8 cellular contexts compared by ENCODE assay signal in genomic region chr4:88006956-88007303, GRCh38. TPM values are rescaled to one million over a fixed set of nuclear protein-coding genes. Genes with fewer than 3 reads are reported as not detected.
DNase-seq lines count a peak whose midpoint lies in the region; ATAC-seq and TF ChIP-seq lines count a peak whose summit lies in the region.

No MANE protein-coding gene starts in this region.

- H2AFZ ChIP-seq in OCI-LY1 (ENCODE audit: low read length): no peak overlapping the region

- no peaks in the 10 kb centered on the region for H3K36me3 ChIP-seq in CD4-positive, CD25-positive, alpha-beta regulatory T cell (ENCODE audit: control insufficient read depth, insufficient read depth, low read length)
- H3K36me3 ChIP-seq in OCI-LY1 (ENCODE audit: insufficient read depth, low read length) (no peaks in the 10 kb centered on the region), endodermal cell (ENCODE audit: control insufficient read depth, insufficient read depth, low read length) (no peaks in the 10 kb centered on the region), neutrophil (no peaks in the 10 kb centered on the region)

- H3K27me3 ChIP-seq in CD4-positive, CD25-positive, alpha-beta regulatory T cell (ENCODE audit: control insufficient read depth, insufficient read depth, low read length): peaks cover 3% of the 10 kb centered on the region
- H3K27me3 ChIP-seq in OCI-LY1 (ENCODE audit: insufficient read depth, low read length): no peaks in the 10 kb centered on the region
- H3K27me3 ChIP-seq in endodermal cell (ENCODE audit: control insufficient read depth, insufficient read depth, low read length, poor library complexity, severe bottlenecking): no peaks in the 10 kb centered on the region
- peaks cover 18% of the 10 kb centered on the region for H3K27me3 ChIP-seq in neutrophil

- DNase-seq in CD4-positive, CD25-positive, alpha-beta regulatory T cell: no peak
- DNase-seq in endodermal cell (peak; percentile 76), A172 (ENCODE audit: low spot score) (no peak), DMS153 (lab: John Stamatoyannopoulos, UW) (no peak), inferior parietal cortex (ENCODE audit: extremely low spot score) (no peak)

- no peaks in the 10 kb centered on the region for H3K9me2 ChIP-seq in OCI-LY1 (ENCODE audit: low read depth, low read length)

- TF ChIP-seq CTCF in OCI-LY1 (IDR thresholded peaks at IDR 0.05; ENCODE audit: low read length): no peak
- no peak for TF ChIP-seq CTCF in endodermal cell (conservative IDR thresholded peaks at IDR 0.05)
- TF ChIP-seq CTCF in neutrophil (IDR thresholded peaks at IDR 0.05): no peak

- no peaks in the 10 kb centered on the region for H3K36me3 Mint-ChIP-seq in CD4-positive, CD25-positive, alpha-beta regulatory T cell
- H3K36me3 Mint-ChIP-seq in endodermal cell (ENCODE audit: low read depth): no peaks in the 10 kb centered on the region

- peaks cover 0 to 2% (median 0%) of the 10 kb centered on the region in 7 donors for H3K9me3 Mint-ChIP-seq in CD4-positive, CD25-positive, alpha-beta regulatory T cell
- H3K9me3 Mint-ChIP-seq in endodermal cell: no peaks in the 10 kb centered on the region

- peak overlapping the region in 2 of 3 donors; percentile 20 to 78 for H3K27ac Mint-ChIP-seq in CD4-positive, CD25-positive, alpha-beta regulatory T cell
- no peak overlapping the region for H3K27ac Mint-ChIP-seq in endodermal cell

- H4K20me1 ChIP-seq in OCI-LY1 (ENCODE audit: insufficient read depth, low read length): no peaks in the 10 kb centered on the region

- H3K9ac ChIP-seq in OCI-LY1 (ENCODE audit: low read length): no peak overlapping the region
- H3K9ac ChIP-seq in endodermal cell (ENCODE audit: extremely low read depth, low read length, poor library complexity, severe bottlenecking): no peak overlapping the region

- 35 to 46% methylated on average over 6 to 10 of the region's 10 CpGs for WGBS in endodermal cell (ENCODE audit: insufficient coverage in 1 of 2, insufficient read length in 1 of 2), 2 experiments

- no peaks in the 10 kb centered on the region for H3F3A ChIP-seq in OCI-LY1 (ENCODE audit: insufficient read depth, low read length)

- H3K4me1 ChIP-seq in CD4-positive, CD25-positive, alpha-beta regulatory T cell (ENCODE audit: control insufficient read depth, insufficient read depth, low read length, poor library complexity, severe bottlenecking): peaks cover 25% of the 10 kb centered on the region
- H3K4me1 ChIP-seq in OCI-LY1 (ENCODE audit: insufficient read depth, low read length, severe bottlenecking): no peaks in the 10 kb centered on the region
- H3K4me1 ChIP-seq in endodermal cell (ENCODE audit: control insufficient read depth, insufficient read depth, low read length): peaks cover 3% of the 10 kb centered on the region
- peaks cover 29 to 35% of the 10 kb centered on the region in 2 experiments for H3K4me1 ChIP-seq in neutrophil (ENCODE audit: control insufficient read depth in 1 of 2, insufficient read depth in 1 of 2, low read depth in 1 of 2, low read length in 1 of 2)

- H3K27ac ChIP-seq in CD4-positive, CD25-positive, alpha-beta regulatory T cell (ENCODE audit: insufficient read depth, low read length, poor library complexity, severe bottlenecking): no peak overlapping the region
- no peak overlapping the region for H3K27ac ChIP-seq in OCI-LY1 (ENCODE audit: low read depth, low read length, poor library complexity, severe bottlenecking)
- H3K27ac ChIP-seq in endodermal cell (ENCODE audit: low read depth, low read length): no peak overlapping the region
- no peak overlapping the region for H3K27ac ChIP-seq in neutrophil

- ATAC-seq in CD4-positive, CD25-positive, alpha-beta regulatory T cell (ENCODE audit: low read depth in 2 of 2): no peak
- no peak for ATAC-seq in HG03280 (IDR thresholded peaks at IDR 0.05; ENCODE audit: unreplicated experiment)

- H3K79me2 ChIP-seq in OCI-LY1 (ENCODE audit: insufficient read depth, low read length): no peaks in the 10 kb centered on the region

- peaks cover 15 to 39% (median 30%) of the 10 kb centered on the region in 4 donors for H3K4me1 Mint-ChIP-seq in CD4-positive, CD25-positive, alpha-beta regulatory T cell
- H3K4me1 Mint-ChIP-seq in endodermal cell: peaks cover 26% of the 10 kb centered on the region

- peak overlapping the region; percentile 27; the same call in 1 of the 2 replicates for H3K4me2 ChIP-seq in OCI-LY1 (ENCODE audit: low read length)

- no peaks in the 10 kb centered on the region for H3K9me3 ChIP-seq in CD4-positive, CD25-positive, alpha-beta regulatory T cell (ENCODE audit: control insufficient read depth in 2 of 2, low read length in 2 of 2)
- H3K9me3 ChIP-seq in OCI-LY1 (ENCODE audit: low read length): no peaks in the 10 kb centered on the region
- no peaks in the 10 kb centered on the region for H3K9me3 ChIP-seq in endodermal cell (ENCODE audit: control insufficient read depth, low read length)
- no peaks in the 10 kb centered on the region for H3K9me3 ChIP-seq in neutrophil

- peak overlapping the region; percentile 61 for H3K4me3 ChIP-seq in CD4-positive, CD25-positive, alpha-beta regulatory T cell (ENCODE audit: low read depth, low read length)
- H3K4me3 ChIP-seq in OCI-LY1 (ENCODE audit: low read depth, low read length, poor library complexity, severe bottlenecking) (no peak overlapping the region), endodermal cell (ENCODE audit: low read length) (peak overlapping the region; percentile 89), neutrophil (ENCODE audit: low read depth in 1 of 2, low read length in 1 of 2) (peak overlapping the region; percentile 69 to 77)

- H3K4me3 Mint-ChIP-seq in CD4-positive, CD25-positive, alpha-beta regulatory T cell: peak overlapping the region; percentile 84 to 96 (median 92)
- H3K4me3 Mint-ChIP-seq in endodermal cell: peak overlapping the region; percentile 76

- H3K27me3 Mint-ChIP-seq in CD4-positive, CD25-positive, alpha-beta regulatory T cell: peaks cover under 1% of the 10 kb centered on the region
- peaks cover 25% of the 10 kb centered on the region for H3K27me3 Mint-ChIP-seq in endodermal cell (ENCODE audit: insufficient read depth)

RNA-seq across cellular contexts. Expression of gene PKD2, which starts 0.5 kb away (rescaled TPM):
- total RNA-seq in CD4-positive, CD25-positive, alpha-beta regulatory T cell: 17.3 TPM
- 1 to 10 TPM; 2.0 to 5.5 (median 3.9) TPM for polyA plus RNA-seq in CD4-positive, CD25-positive, alpha-beta regulatory T cell
- total RNA-seq in endodermal cell: 10 to 100 TPM; 31.4 to 34.2 TPM
- 20.2 TPM for polyA plus RNA-seq in endodermal cell (2013, experiment 1 of 2)
- 19.8 TPM for polyA plus RNA-seq in endodermal cell (2013, experiment 2 of 2)
- 28.3 and 42.4 TPM in 2 replicates for total RNA-seq in A172 (2014; rRNA removed; shearing (Covaris generic))

RNA-seq across cellular contexts. Expression of gene SPP1, which starts 31.4 kb away (rescaled TPM):
- not detected for total RNA-seq in CD4-positive, CD25-positive, alpha-beta regulatory T cell
- polyA plus RNA-seq in CD4-positive, CD25-positive, alpha-beta regulatory T cell: under 1 TPM in 1 of 4 donors, not detected in 3; 0.56 TPM
- total RNA-seq in endodermal cell: 1 to 10 TPM in 1 of 2 donors, under 1 TPM in 1; 0.31 to 8.8 TPM
- 17.8 TPM for polyA plus RNA-seq in endodermal cell (2013, experiment 1 of 2)
- polyA plus RNA-seq in endodermal cell (2013, experiment 2 of 2): 27.3 TPM
- total RNA-seq in A172 (2014; rRNA removed; shearing (Covaris generic)): 75.5 and 130 TPM in 2 replicates
